1 cellular context compared by ENCODE assay signal in the genomic region with DNA sequence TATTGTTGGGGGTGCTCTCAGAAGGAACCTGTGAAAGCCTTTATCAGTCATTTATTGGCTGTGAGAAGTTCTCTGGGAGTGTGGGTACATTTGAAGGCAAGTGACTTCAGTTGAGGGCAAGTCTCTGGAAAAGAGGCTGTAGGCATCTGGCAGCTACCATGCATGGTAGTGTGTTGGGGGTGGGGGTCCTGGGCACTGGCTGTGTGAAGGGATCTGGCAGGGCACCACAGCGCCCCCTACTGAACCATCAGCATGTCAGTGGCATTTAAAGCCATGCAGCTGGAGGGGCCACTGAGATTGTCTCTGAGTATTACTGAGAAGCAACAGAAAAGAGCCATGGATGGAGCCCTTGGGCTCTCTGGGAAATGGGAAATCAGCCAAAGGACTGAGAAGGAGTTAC.
TF ChIP-seq lines count a peak whose summit lies in the region.

No MANE protein-coding gene starts in this region.

TF ChIP-seq in K562, 482 proteins besides CTCF, POLR2A, EP300 and RAD21:
- TF ChIP-seq, protein P1, sequence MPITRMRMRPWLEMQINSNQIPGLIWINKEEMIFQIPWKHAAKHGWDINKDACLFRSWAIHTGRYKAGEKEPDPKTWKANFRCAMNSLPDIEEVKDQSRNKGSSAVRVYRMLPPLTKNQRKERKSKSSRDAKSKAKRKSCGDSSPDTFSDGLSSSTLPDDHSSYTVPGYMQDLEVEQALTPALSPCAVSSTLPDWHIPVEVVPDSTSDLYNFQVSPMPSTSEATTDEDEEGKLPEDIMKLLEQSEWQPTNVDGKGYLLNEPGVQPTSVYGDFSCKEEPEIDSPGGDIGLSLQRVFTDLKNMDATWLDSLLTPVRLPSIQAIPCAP (CRISPR knock-in tag; IDR thresholded peaks at IDR 0.05; ENCODE audit: borderline replicate concordance) = no peak
- TF ChIP-seq, protein P2, sequence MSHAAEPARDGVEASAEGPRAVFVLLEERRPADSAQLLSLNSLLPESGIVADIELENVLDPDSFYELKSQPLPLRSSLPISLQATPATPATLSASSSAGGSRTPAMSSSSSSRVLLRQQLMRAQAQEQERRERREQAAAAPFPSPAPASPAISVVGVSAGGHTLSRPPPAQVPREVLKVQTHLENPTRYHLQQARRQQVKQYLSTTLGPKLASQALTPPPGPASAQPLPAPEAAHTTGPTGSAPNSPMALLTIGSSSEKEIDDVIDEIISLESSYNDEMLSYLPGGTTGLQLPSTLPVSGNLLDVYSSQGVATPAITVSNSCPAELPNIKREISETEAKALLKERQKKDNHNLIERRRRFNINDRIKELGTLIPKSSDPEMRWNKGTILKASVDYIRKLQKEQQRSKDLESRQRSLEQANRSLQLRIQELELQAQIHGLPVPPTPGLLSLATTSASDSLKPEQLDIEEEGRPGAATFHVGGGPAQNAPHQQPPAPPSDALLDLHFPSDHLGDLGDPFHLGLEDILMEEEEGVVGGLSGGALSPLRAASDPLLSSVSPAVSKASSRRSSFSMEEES (CRISPR knock-in tag; IDR thresholded peaks at IDR 0.05) = no peak
- no peak for TF ChIP-seq TAF9B (IDR thresholded peaks at IDR 0.05; ENCODE audit: partially characterized antibody)
- 0 out of 2 replicates have a peak, but pooled peaks have one; percentile 12 for TF ChIP-seq STAG1 (CRISPR knock-in tag; IDR thresholded peaks at IDR 0.05; ENCODE audit: borderline replicate concordance)
- no peak for TF ChIP-seq HMG20B (CRISPR knock-in tag; IDR thresholded peaks at IDR 0.05)
- TF ChIP-seq, protein P3, sequence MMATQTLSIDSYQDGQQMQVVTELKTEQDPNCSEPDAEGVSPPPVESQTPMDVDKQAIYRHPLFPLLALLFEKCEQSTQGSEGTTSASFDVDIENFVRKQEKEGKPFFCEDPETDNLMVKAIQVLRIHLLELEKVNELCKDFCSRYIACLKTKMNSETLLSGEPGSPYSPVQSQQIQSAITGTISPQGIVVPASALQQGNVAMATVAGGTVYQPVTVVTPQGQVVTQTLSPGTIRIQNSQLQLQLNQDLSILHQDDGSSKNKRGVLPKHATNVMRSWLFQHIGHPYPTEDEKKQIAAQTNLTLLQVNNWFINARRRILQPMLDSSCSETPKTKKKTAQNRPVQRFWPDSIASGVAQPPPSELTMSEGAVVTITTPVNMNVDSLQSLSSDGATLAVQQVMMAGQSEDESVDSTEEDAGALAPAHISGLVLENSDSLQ (IDR thresholded peaks at IDR 0.05) = peak; percentile 43
- no peak for TF ChIP-seq POLR2B (IDR thresholded peaks at IDR 0.05; ENCODE audit: low read depth, partially characterized antibody)
- TF ChIP-seq, protein P4, sequence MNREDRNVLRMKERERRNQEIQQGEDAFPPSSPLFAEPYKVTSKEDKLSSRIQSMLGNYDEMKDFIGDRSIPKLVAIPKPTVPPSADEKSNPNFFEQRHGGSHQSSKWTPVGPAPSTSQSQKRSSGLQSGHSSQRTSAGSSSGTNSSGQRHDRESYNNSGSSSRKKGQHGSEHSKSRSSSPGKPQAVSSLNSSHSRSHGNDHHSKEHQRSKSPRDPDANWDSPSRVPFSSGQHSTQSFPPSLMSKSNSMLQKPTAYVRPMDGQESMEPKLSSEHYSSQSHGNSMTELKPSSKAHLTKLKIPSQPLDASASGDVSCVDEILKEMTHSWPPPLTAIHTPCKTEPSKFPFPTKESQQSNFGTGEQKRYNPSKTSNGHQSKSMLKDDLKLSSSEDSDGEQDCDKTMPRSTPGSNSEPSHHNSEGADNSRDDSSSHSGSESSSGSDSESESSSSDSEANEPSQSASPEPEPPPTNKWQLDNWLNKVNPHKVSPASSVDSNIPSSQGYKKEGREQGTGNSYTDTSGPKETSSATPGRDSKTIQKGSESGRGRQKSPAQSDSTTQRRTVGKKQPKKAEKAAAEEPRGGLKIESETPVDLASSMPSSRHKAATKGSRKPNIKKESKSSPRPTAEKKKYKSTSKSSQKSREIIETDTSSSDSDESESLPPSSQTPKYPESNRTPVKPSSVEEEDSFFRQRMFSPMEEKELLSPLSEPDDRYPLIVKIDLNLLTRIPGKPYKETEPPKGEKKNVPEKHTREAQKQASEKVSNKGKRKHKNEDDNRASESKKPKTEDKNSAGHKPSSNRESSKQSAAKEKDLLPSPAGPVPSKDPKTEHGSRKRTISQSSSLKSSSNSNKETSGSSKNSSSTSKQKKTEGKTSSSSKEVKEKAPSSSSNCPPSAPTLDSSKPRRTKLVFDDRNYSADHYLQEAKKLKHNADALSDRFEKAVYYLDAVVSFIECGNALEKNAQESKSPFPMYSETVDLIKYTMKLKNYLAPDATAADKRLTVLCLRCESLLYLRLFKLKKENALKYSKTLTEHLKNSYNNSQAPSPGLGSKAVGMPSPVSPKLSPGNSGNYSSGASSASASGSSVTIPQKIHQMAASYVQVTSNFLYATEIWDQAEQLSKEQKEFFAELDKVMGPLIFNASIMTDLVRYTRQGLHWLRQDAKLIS (CRISPR knock-in tag; IDR thresholded peaks at IDR 0.05) = no peak
- peak in 1 of 2 experiments; percentile 31; a peak in 1 of 4 replicates for TF ChIP-seq MAZ (CRISPR knock-in tag; conservative IDR thresholded peaks at IDR 0.05 in 1 of 2, IDR thresholded peaks at IDR 0.05 in 1 of 2)
- TF ChIP-seq, protein P5, sequence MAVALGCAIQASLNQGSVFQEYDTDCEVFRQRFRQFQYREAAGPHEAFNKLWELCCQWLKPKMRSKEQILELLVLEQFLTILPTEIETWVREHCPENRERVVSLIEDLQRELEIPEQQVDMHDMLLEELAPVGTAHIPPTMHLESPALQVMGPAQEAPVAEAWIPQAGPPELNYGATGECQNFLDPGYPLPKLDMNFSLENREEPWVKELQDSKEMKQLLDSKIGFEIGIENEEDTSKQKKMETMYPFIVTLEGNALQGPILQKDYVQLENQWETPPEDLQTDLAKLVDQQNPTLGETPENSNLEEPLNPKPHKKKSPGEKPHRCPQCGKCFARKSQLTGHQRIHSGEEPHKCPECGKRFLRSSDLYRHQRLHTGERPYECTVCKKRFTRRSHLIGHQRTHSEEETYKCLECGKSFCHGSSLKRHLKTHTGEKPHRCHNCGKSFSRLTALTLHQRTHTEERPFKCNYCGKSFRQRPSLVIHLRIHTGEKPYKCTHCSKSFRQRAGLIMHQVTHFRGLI (CRISPR knock-in tag; IDR thresholded peaks at IDR 0.05) = no peak
- TF ChIP-seq, protein P6, sequence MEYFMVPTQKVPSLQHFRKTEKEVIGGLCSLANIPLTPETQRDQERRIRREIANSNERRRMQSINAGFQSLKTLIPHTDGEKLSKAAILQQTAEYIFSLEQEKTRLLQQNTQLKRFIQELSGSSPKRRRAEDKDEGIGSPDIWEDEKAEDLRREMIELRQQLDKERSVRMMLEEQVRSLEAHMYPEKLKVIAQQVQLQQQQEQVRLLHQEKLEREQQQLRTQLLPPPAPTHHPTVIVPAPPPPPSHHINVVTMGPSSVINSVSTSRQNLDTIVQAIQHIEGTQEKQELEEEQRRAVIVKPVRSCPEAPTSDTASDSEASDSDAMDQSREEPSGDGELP (CRISPR knock-in tag; IDR thresholded peaks at IDR 0.05; ENCODE audit: borderline replicate concordance) = peak; percentile 24; the same call in 1 of the 2 replicates
- no peak for TF ChIP-seq ELF4 (CRISPR knock-in tag; IDR thresholded peaks at IDR 0.05)
- TF ChIP-seq ZBTB17 (CRISPR knock-in tag; IDR thresholded peaks at IDR 0.05) = no peak
- TF ChIP-seq MEIS2 (IDR thresholded peaks at IDR 0.05; ENCODE audit: partially characterized antibody) = peak; percentile 29
- 0 out of 2 replicates have a peak, but pooled peaks have one; percentile 38 for TF ChIP-seq ELF2 (CRISPR knock-in tag; IDR thresholded peaks at IDR 0.05)
- TF ChIP-seq, protein P7, sequence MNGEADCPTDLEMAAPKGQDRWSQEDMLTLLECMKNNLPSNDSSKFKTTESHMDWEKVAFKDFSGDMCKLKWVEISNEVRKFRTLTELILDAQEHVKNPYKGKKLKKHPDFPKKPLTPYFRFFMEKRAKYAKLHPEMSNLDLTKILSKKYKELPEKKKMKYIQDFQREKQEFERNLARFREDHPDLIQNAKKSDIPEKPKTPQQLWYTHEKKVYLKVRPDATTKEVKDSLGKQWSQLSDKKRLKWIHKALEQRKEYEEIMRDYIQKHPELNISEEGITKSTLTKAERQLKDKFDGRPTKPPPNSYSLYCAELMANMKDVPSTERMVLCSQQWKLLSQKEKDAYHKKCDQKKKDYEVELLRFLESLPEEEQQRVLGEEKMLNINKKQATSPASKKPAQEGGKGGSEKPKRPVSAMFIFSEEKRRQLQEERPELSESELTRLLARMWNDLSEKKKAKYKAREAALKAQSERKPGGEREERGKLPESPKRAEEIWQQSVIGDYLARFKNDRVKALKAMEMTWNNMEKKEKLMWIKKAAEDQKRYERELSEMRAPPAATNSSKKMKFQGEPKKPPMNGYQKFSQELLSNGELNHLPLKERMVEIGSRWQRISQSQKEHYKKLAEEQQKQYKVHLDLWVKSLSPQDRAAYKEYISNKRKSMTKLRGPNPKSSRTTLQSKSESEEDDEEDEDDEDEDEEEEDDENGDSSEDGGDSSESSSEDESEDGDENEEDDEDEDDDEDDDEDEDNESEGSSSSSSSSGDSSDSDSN (IDR thresholded peaks at IDR 0.05; ENCODE audit: borderline replicate concordance in 1 of 2, low read depth in 2 of 2, low read length in 2 of 2) = 0 out of 4 replicates have a peak, but pooled peaks of 1 of the 2 experiments have one; percentile 17
- TF ChIP-seq, protein P8, sequence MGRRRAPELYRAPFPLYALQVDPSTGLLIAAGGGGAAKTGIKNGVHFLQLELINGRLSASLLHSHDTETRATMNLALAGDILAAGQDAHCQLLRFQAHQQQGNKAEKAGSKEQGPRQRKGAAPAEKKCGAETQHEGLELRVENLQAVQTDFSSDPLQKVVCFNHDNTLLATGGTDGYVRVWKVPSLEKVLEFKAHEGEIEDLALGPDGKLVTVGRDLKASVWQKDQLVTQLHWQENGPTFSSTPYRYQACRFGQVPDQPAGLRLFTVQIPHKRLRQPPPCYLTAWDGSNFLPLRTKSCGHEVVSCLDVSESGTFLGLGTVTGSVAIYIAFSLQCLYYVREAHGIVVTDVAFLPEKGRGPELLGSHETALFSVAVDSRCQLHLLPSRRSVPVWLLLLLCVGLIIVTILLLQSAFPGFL (CRISPR knock-in tag; IDR thresholded peaks at IDR 0.05) = no peak
- TF ChIP-seq ZBTB7A (IDR thresholded peaks at IDR 0.05; ENCODE audit: borderline replicate concordance, control insufficient read depth, low read depth, low read length) = peak; percentile 71
- 0 out of 2 replicates have a peak, but pooled peaks have one; percentile 15 for TF ChIP-seq CREM (IDR thresholded peaks at IDR 0.05; ENCODE audit: low read depth)
- TF ChIP-seq, protein P9, sequence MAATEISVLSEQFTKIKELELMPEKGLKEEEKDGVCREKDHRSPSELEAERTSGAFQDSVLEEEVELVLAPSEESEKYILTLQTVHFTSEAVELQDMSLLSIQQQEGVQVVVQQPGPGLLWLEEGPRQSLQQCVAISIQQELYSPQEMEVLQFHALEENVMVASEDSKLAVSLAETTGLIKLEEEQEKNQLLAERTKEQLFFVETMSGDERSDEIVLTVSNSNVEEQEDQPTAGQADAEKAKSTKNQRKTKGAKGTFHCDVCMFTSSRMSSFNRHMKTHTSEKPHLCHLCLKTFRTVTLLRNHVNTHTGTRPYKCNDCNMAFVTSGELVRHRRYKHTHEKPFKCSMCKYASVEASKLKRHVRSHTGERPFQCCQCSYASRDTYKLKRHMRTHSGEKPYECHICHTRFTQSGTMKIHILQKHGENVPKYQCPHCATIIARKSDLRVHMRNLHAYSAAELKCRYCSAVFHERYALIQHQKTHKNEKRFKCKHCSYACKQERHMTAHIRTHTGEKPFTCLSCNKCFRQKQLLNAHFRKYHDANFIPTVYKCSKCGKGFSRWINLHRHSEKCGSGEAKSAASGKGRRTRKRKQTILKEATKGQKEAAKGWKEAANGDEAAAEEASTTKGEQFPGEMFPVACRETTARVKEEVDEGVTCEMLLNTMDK (IDR thresholded peaks at IDR 0.05; ENCODE audit: borderline replicate concordance, insufficient read depth, low read depth, low read length, poor library complexity, severe bottlenecking) = peak; percentile 85
- 0 out of 2 replicates have a peak, but pooled peaks have one; percentile 9 for TF ChIP-seq SMC3 (conservative IDR thresholded peaks at IDR 0.05; ENCODE audit: insufficient read depth, low read depth, low read length)
